31 cellular contexts compared by ENCODE assay signal in the genomic region with DNA sequence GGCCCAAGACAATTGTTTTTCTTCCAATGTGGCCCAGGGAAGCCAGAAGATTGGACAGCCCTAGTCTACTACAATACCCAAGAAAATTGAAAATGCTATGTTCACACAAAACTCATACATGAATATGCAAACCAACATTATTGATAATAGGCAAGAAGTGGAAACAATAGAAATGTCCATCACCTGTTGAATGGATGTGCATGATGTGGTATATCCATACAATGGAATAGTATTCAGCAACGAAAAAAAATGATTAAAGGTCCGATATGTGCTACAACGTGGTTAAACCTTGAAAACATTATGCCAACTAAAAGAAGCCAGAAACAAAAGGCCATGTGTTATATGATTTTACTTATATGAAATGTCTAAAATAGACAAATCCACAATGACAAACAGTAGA.
DNase-seq lines count a peak whose midpoint lies in the region; ATAC-seq, FAIRE-seq and TF ChIP-seq lines count a peak whose summit lies in the region.
"Had no signal": no experiment of that assay in that cellular context is flagged by ENCODE, and none has a peak within 500 bp of the region (broad histone marks: within the 10 kb centered on the region; RNA-seq: fewer than 3 reads in every experiment).

No MANE protein-coding gene starts in this region.

- H3K4me1 ChIP-seq in SK-N-SH (ENCODE audit: control insufficient read depth in 1 of 2, insufficient read depth in 2 of 2, low read depth in 1 of 2, low read length in 1 of 2) (no peaks in the 10 kb centered on the region), HEK293 (ENCODE audit: control insufficient read depth, insufficient read depth, low read length) (no peaks in the 10 kb centered on the region), pancreas (no peaks in the 10 kb centered on the region)
- H3K4me1 ChIP-seq: A549; BE2C; BLaER1; BLaER1 treated with 17β-estradiol and CSF1 and Interleukin-3, amounts not matched to agents 10 nM and 100 nM; Caco-2 had no signal

- H3K4me3 ChIP-seq in SK-N-SH (ENCODE audit: low read depth in 2 of 2, low read length in 1 of 2) (no peak overlapping the region), HEK293 (ENCODE audit: low read depth, low read length) (no peak overlapping the region), pancreas (no peak overlapping the region)
- H3K4me3 ChIP-seq: A549; BLaER1; BLaER1 treated with 17β-estradiol and CSF1 and Interleukin-3, amounts not matched to agents 10 nM and 100 nM had no signal

- no peaks in the 10 kb centered on the region for H3K9me2 ChIP-seq in SK-N-SH

- DNase-seq in SK-N-SH (no peak), pancreas (no peak)
- DNase-seq: 8988T; ACHN; AML-193; BE2C; C1 segment of cervical spinal cord; Caco-2; Calu3; CD4-positive, alpha-beta memory T cell; CD4-positive, alpha-beta T cell; CD4-positive, CD25-positive, alpha-beta regulatory T cell; CD8-positive, alpha-beta memory T cell; CD8-positive, alpha-beta T cell; COR-L47; DMS 273 treated with DMSO at 0.1 percent for 48 hours; DMS153; DMS53; DMS79; DMS79 treated with DMSO at 0.1 percent for 48 hours; DND-41; EL had no signal

- H4K20me1 ChIP-seq in SK-N-SH (ENCODE audit: insufficient read depth): no peaks in the 10 kb centered on the region
- H4K20me1 ChIP-seq: BLaER1; BLaER1 treated with 17β-estradiol and CSF1 and Interleukin-3, amounts not matched to agents 10 nM and 100 nM had no signal

- WGBS in SK-N-SH (ENCODE audit: low lambda C conversion rate): 68% methylated on average over 3 of the region's 3 CpGs
- WGBS in pancreas, 2 donors: 63 to 74% methylated on average over 3 of the region's 3 CpGs

- no peak overlapping the region for H2AFZ ChIP-seq in SK-N-SH (ENCODE audit: low read depth)

- no peak for TF ChIP-seq CTCF in SK-N-SH (IDR thresholded peaks at IDR 0.05)
- TF ChIP-seq CTCF in HEK293 (tag by site-specific recombination; IDR thresholded peaks at IDR 0.05): no peak
- no peak for TF ChIP-seq CTCF in pancreas (IDR thresholded peaks at IDR 0.05)

- no peak overlapping the region for H3K4me2 ChIP-seq in SK-N-SH
- H3K4me2 ChIP-seq: A549; BLaER1; BLaER1 treated with 17β-estradiol and CSF1 and Interleukin-3, amounts not matched to agents 10 nM and 100 nM had no signal

- H3K9ac ChIP-seq in SK-N-SH: no peak overlapping the region
- H3K9ac ChIP-seq: BLaER1; BLaER1 treated with 17β-estradiol and CSF1 and Interleukin-3, amounts not matched to agents 10 nM and 100 nM had no signal

- no peak for TF ChIP-seq EP300 in SK-N-SH (IDR thresholded peaks at IDR 0.05; ENCODE audit: borderline replicate concordance in 1 of 2, low read depth in 1 of 2, low read length in 1 of 2)

- FAIRE-seq in pancreas (lab: Jason Lieb, UNC): no peak
- FAIRE-seq: A204.1, A549, D721Med had no signal

- no peak for TF ChIP-seq RAD21 in SK-N-SH (IDR thresholded peaks at IDR 0.05; ENCODE audit: low read length)

- no peaks in the 10 kb centered on the region for H3K27me3 ChIP-seq in SK-N-SH (ENCODE audit: insufficient read depth)
- no peaks in the 10 kb centered on the region for H3K27me3 ChIP-seq in pancreas
- H3K27me3 ChIP-seq: BE2C; BLaER1; BLaER1 treated with 17β-estradiol and CSF1 and Interleukin-3, amounts not matched to agents 10 nM and 100 nM had no signal

- H3K79me2 ChIP-seq in SK-N-SH (ENCODE audit: insufficient read depth): no peaks in the 10 kb centered on the region

- intact Hi-C loops in pancreas (cut with DNase I): no loop called here

- peaks cover 4% of the 10 kb centered on the region; the same call in 1 of the 2 replicates for H3K9me3 ChIP-seq in SK-N-SH
- no peaks in the 10 kb centered on the region for H3K9me3 ChIP-seq in HEK293 (ENCODE audit: control insufficient read depth, insufficient read depth, low read depth, low read length)
- H3K9me3 ChIP-seq in pancreas: no peaks in the 10 kb centered on the region
- H3K9me3 ChIP-seq: A549, BE2C, BLaER1, Caco-2 had no signal

- CTCF ChIA-PET in SK-N-SH (lab: Yijun Ruan, JAX): no interaction called here
- CTCF ChIA-PET in HEK293 (lab: Yijun Ruan, JAX): interaction anchor here (0.6 kb wide), 1 partner anchor 787 kb away, joined by 4 read pairs; no protein-coding TSS in a partner anchor

- H3K27ac ChIP-seq in SK-N-SH (ENCODE audit: low read depth in 2 of 2, low read length in 1 of 2) (no peak overlapping the region), HEK293 (ENCODE audit: extremely low read depth, low read depth, low read length) (no peak overlapping the region), pancreas (no peak overlapping the region)
- H3K27ac ChIP-seq: 22Rv1; A549; BLaER1; BLaER1 treated with 17β-estradiol and CSF1 and Interleukin-3, amounts not matched to agents 10 nM and 100 nM; C4-2B had no signal

- no peaks in the 10 kb centered on the region for H3K36me3 ChIP-seq in SK-N-SH (replicated peaks in 1 of 2; ENCODE audit: control insufficient read depth in 1 of 2, insufficient read depth in 2 of 2, low read length in 1 of 2)
- H3K36me3 ChIP-seq in HEK293 (ENCODE audit: control insufficient read depth in 2 of 2, insufficient read depth in 1 of 2, low read length in 2 of 2): no peaks in the 10 kb centered on the region
- H3K36me3 ChIP-seq in pancreas: no peaks in the 10 kb centered on the region
- H3K36me3 ChIP-seq: BE2C; BLaER1; BLaER1 treated with 17β-estradiol and CSF1 and Interleukin-3, amounts not matched to agents 10 nM and 100 nM had no signal

- POLR2A ChIA-PET in SK-N-SH (lab: Yijun Ruan, JAX): interaction anchor here (0.5 kb wide), 1 partner anchor 134 kb away, joined by 3 read pairs; no protein-coding TSS in a partner anchor
- POLR2A ChIA-PET in HEK293 (lab: Yijun Ruan, JAX): no interaction called here

- no peak for ATAC-seq in SK-N-SH treated with all-trans-retinoic acid at 6 μM for 48 hours
- ATAC-seq in pancreas: no peak
- ATAC-seq: A549; CD8-positive, alpha-beta T cell had no signal

- H3F3A ChIP-seq in SK-N-SH (replicated peaks; ENCODE audit: insufficient read depth): no peaks in the 10 kb centered on the region

TF ChIP-seq in SK-N-SH treated with all-trans-retinoic acid at 6 μM for 48 hours, 23 proteins besides CTCF, POLR2A, EP300 and RAD21:
- TF ChIP-seq SNAI2 (CRISPR knock-in tag; IDR thresholded peaks at IDR 0.05) (no peak), ZNF8 (CRISPR knock-in tag; IDR thresholded peaks at IDR 0.05) (peak; percentile 89)

TF ChIP-seq in SK-N-SH, 30 proteins besides CTCF, POLR2A, EP300 and RAD21 (continues in another document):
- no peak for TF ChIP-seq NRF1 (IDR thresholded peaks at IDR 0.05; ENCODE audit: low read depth, low read length)
- TF ChIP-seq MXI1 (IDR thresholded peaks at IDR 0.05; ENCODE audit: low read depth, low read length): no peak
- TF ChIP-seq FOSL2 (IDR thresholded peaks at IDR 0.05; ENCODE audit: borderline replicate concordance, low read depth): no peak
- TF ChIP-seq FOXM1 (IDR thresholded peaks at IDR 0.05; ENCODE audit: low read depth): no peak
- no peak for TF ChIP-seq EZH2phosphoT487 (IDR thresholded peaks at IDR 0.05; ENCODE audit: borderline replicate concordance, low read depth)
- TF ChIP-seq USF1 (IDR thresholded peaks at IDR 0.05; ENCODE audit: borderline replicate concordance, low read depth): no peak
- TF ChIP-seq SMC3 (IDR thresholded peaks at IDR 0.05; ENCODE audit: low read depth, low read length): no peak
- no peak for TF ChIP-seq GABPA (IDR thresholded peaks at IDR 0.05; ENCODE audit: low read depth)
- TF ChIP-seq, protein P1, sequence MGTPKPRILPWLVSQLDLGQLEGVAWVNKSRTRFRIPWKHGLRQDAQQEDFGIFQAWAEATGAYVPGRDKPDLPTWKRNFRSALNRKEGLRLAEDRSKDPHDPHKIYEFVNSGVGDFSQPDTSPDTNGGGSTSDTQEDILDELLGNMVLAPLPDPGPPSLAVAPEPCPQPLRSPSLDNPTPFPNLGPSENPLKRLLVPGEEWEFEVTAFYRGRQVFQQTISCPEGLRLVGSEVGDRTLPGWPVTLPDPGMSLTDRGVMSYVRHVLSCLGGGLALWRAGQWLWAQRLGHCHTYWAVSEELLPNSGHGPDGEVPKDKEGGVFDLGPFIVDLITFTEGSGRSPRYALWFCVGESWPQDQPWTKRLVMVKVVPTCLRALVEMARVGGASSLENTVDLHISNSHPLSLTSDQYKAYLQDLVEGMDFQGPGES (IDR thresholded peaks at IDR 0.05; ENCODE audit: low read depth, low read length): no peak

TF ChIP-seq in HEK293, 187 proteins besides CTCF, POLR2A, EP300 and RAD21 (continues in another document):
- TF ChIP-seq ELK4 (IDR thresholded peaks at IDR 0.05; ENCODE audit: borderline replicate concordance, low read depth, low read length) (no peak), ZNF776 (tag by site-specific recombination; IDR thresholded peaks at IDR 0.05; ENCODE audit: borderline replicate concordance) (no peak)
- TF ChIP-seq, protein P2, sequence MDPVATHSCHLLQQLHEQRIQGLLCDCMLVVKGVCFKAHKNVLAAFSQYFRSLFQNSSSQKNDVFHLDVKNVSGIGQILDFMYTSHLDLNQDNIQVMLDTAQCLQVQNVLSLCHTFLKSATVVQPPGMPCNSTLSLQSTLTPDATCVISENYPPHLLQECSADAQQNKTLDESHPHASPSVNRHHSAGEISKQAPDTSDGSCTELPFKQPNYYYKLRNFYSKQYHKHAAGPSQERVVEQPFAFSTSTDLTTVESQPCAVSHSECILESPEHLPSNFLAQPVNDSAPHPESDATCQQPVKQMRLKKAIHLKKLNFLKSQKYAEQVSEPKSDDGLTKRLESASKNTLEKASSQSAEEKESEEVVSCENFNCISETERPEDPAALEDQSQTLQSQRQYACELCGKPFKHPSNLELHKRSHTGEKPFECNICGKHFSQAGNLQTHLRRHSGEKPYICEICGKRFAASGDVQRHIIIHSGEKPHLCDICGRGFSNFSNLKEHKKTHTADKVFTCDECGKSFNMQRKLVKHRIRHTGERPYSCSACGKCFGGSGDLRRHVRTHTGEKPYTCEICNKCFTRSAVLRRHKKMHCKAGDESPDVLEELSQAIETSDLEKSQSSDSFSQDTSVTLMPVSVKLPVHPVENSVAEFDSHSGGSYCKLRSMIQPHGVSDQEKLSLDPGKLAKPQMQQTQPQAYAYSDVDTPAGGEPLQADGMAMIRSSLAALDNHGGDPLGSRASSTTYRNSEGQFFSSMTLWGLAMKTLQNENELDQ (tag by site-specific recombination; IDR thresholded peaks at IDR 0.05; ENCODE audit: low read depth): no peak
